In the genomic region with DNA sequence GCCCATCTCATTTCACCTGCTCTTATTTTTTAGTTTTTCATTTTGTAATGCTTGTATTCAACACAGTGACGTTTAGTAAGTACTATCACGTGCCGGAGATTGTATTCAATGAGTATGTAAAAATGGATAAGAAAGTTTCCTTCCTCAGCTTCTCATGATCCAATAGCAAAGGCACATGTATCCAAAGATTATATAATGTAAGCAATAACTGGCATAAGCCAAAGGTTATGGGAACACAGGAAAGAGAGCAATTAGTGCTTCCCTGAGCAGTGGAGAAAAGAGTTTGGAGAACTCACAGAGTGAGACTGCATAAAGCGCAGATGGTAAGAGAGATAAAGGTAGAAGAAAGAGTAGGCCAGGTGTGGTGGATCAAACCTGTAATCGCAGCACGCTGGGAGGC, we compare ENCODE assay signal across 35 cellular contexts. TPM values are rescaled to one million over a fixed set of nuclear protein-coding genes. Genes with fewer than 3 reads are reported as not detected.
"Had no signal": no experiment of that assay in that cellular context is flagged by ENCODE, and none has a peak within 500 bp of the region (broad histone marks: within the 10 kb centered on the region; RNA-seq: fewer than 3 reads in every experiment).

No MANE protein-coding gene starts in this region.

- H3K36me3 Mint-ChIP-seq: naive B cell had no signal

- DNase-seq: colonic mucosa; dorsolateral prefrontal cortex; effector CD4-positive, alpha-beta T cell; foreskin keratinocyte; glutamatergic neuron; heart right ventricle; hippocampal formation; immature natural killer cell; islet precursor cell; left ventricle myocardium superior; lower lobe of right lung; mucosa of descending colon; naive B cell; nephron progenitor cell; nucleus accumbens; right cardiac atrium; sigmoid colon; stimulated activated CD4-positive, alpha-beta T cell treated with anti-CD3 and anti-CD28 coated beads, Interleukin-4, amount 100 ng/mL, for 4 hours; stimulated activated naive CD8-positive, alpha-beta T cell treated with anti-CD3 and anti-CD28 coated beads, Interleukin-15, Interleukin-2, amounts not matched to agents 100 U/mL and 50 U/mL, for 24 hours; substantia nigra; testis; tibial artery had no signal

- H3K9me3 Mint-ChIP-seq: central memory CD8-positive, alpha-beta T cell; immature natural killer cell; memory B cell; naive B cell; nephron progenitor cell; stimulated activated memory B cell treated with anti-CD40 and anti-IgM and Interleukin-4, amounts not matched to agents 10 μg/mL and 1 μg/mL and 100 μg/mL, for 72 hours; type B pancreatic cell had no signal

- H3K27me3 ChIP-seq: colonic mucosa, dorsolateral prefrontal cortex, foreskin keratinocyte, gastroesophageal sphincter, heart right ventricle, sigmoid colon, testis, tibial artery had no signal

- H3K27ac Mint-ChIP-seq: immature natural killer cell; memory B cell; nephron progenitor cell; stimulated activated memory B cell treated with anti-CD40 and anti-IgM and Interleukin-4, amounts not matched to agents 10 μg/mL and 1 μg/mL and 100 μg/mL, for 72 hours; type B pancreatic cell had no signal

- H3K4me1 ChIP-seq: colonic mucosa, prostate gland, testis had no signal

- H3K4me1 Mint-ChIP-seq: central memory CD8-positive, alpha-beta T cell; immature natural killer cell; memory B cell; naive B cell; nephron progenitor cell; stimulated activated memory B cell treated with anti-CD40 and anti-IgM and Interleukin-4, amounts not matched to agents 10 μg/mL and 1 μg/mL and 100 μg/mL, for 72 hours had no signal

- H3K4me3 Mint-ChIP-seq: central memory CD8-positive, alpha-beta T cell; immature natural killer cell; memory B cell; naive B cell; nephron progenitor cell; stimulated activated memory B cell treated with anti-CD40 and anti-IgM and Interleukin-4, amounts not matched to agents 10 μg/mL and 1 μg/mL and 100 μg/mL, for 72 hours; type B pancreatic cell had no signal

- H3K36me3 ChIP-seq: colonic mucosa, prostate gland, sigmoid colon had no signal

- H3K27ac ChIP-seq: colonic mucosa, dorsolateral prefrontal cortex, epithelial cell of prostate, foreskin keratinocyte, heart right ventricle, lower lobe of right lung, prostate gland, testis, tibial artery had no signal

- H3K9me3 ChIP-seq: colonic mucosa, gastroesophageal sphincter, heart right ventricle, lower lobe of right lung, mucosa of descending colon, prostate gland, sigmoid colon, testis, tibial artery had no signal

- H3K4me3 ChIP-seq: colonic mucosa, dorsolateral prefrontal cortex, gastroesophageal sphincter, heart right ventricle, lower lobe of right lung, mucosa of descending colon, prostate gland, sigmoid colon, testis, tibial artery had no signal

- ATAC-seq: esophagus mucosa; foreskin keratinocyte; gastroesophageal sphincter; heart right ventricle; left ventricle myocardium superior; lower lobe of right lung; mucosa of descending colon; right cardiac atrium; stimulated activated memory B cell treated with anti-CD40 and anti-IgM and Interleukin-4, amounts not matched to agents 10 μg/mL and 1 μg/mL and 100 μg/mL, for 72 hours; stimulated activated naive CD8-positive, alpha-beta T cell treated with anti-CD3 and anti-CD28 coated beads, Interleukin-15, Interleukin-2, amounts not matched to agents 100 U/mL and 50 U/mL, for 24 hours had no signal

- H3K27me3 Mint-ChIP-seq: central memory CD8-positive, alpha-beta T cell; memory B cell; naive B cell; stimulated activated memory B cell treated with anti-CD40 and anti-IgM and Interleukin-4, amounts not matched to agents 10 μg/mL and 1 μg/mL and 100 μg/mL, for 72 hours; type B pancreatic cell had no signal

RNA-seq across cellular contexts. Expression of gene ZC2HC1B, which starts 42.9 kb away (rescaled TPM):
- total RNA-seq: chondrocyte, colonic mucosa, esophagus mucosa, foreskin keratinocyte, gastroesophageal sphincter, left ventricle myocardium superior, lower lobe of right lung, mucosa of descending colon, osteocyte, renal cortical epithelial cell, right cardiac atrium, sigmoid colon, skeletal muscle tissue, urinary bladder had no signal
- polyA plus RNA-seq: foreskin keratinocyte, heart right ventricle, immature natural killer cell, right cardiac atrium, sigmoid colon, urinary bladder had no signal
